11 cellular contexts compared by ENCODE assay signal in the genomic region with DNA sequence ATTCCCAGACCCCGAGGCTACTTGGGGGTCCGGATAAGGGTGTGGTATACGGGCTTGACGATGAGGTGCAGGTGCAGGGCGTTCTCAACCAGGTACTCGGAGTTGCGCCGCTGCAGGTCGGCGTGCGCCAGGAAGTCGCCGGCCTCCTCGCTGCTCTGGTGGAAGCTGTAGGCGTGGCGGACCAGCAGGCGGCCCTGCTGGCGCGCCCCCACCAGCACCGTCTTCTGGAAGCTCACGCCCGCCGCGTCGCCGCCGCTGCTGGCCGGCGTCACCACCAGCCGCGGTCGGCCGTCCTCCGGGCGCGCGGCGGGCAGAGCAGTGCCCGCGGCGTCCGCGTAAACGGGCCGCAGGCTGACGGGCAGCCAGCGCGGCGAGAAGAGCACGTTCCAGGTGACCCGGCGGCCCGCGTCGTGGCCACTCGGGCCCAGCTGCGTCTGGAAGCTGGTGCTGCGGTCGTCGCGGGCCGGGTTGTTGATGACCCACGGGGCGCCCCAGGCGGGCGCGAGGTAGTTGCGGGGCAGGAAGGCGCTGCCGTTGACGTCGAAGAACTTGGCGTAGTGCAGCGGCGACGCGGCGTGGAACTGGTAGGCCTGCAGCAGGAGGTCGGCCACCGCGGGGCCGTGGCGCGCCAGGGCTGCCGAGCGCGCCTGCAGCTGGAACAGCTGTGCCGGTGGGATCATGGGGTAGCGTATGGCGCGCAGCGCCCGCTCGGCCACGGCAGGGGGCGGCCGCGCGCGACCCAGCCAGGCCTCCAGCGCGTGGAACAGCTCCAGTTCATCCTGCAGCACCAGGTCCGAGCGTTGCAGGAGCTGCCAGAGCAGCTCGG. TPM values are rescaled to one million over a fixed set of nuclear protein-coding genes. Genes with fewer than 3 reads are reported as not detected.
DNase-seq lines count a peak whose midpoint lies in the region; ATAC-seq, FAIRE-seq and TF ChIP-seq lines count a peak whose summit lies in the region.
"Had no signal": no experiment of that assay in that cellular context is flagged by ENCODE, and none has a peak within 500 bp of the region (broad histone marks: within the 10 kb centered on the region; RNA-seq: fewer than 3 reads in every experiment).

No MANE protein-coding gene starts in this region.

- H3K36me3 ChIP-seq in CD8-positive, alpha-beta T cell (ENCODE audit: insufficient read depth, low read length) = no peaks in the 10 kb centered on the region
- H3K36me3 ChIP-seq in NT2/D1 (ENCODE audit: insufficient read depth, insufficient read length, low read length) (no peaks in the 10 kb centered on the region), pancreas (no peaks in the 10 kb centered on the region)
- H3K36me3 ChIP-seq: left lung had no signal

- in situ Hi-C loops in GM13977 (cut with MboI; ENCODE audit: low pct_unique_long_range_greater_than_20kb, low sequenced_read_pairs, unreplicated experiment) = loop anchor here (10.0 kb wide), 1 partner anchor 52 kb away; no protein-coding TSS in a partner anchor

- peaks cover 7% of the 10 kb centered on the region for H3K4me1 ChIP-seq in CD8-positive, alpha-beta T cell (ENCODE audit: insufficient read depth, low read length)
- peaks cover 27% of the 10 kb centered on the region for H3K4me1 ChIP-seq in NT2/D1 (ENCODE audit: insufficient read depth, insufficient read length)
- H3K4me1 ChIP-seq in pancreas = peaks cover 0 to 3% (median 0%) of the 10 kb centered on the region in 3 donors

- no peak for FAIRE-seq in pancreas (lab: Jason Lieb, UNC)
- no peak for FAIRE-seq in HTR-8/SVneo (lab: Jason Lieb, UNC)

- H3K27me3 Mint-ChIP-seq in CD8-positive, alpha-beta T cell (ENCODE audit: low read depth) = peaks cover 52% of the 10 kb centered on the region
- H3K27me3 Mint-ChIP-seq in glutamatergic neuron (ENCODE audit: unreplicated experiment) = peaks cover 34% of the 10 kb centered on the region

- H3K9me3 Mint-ChIP-seq in CD8-positive, alpha-beta T cell = no peaks in the 10 kb centered on the region
- peaks cover 36% of the 10 kb centered on the region for H3K9me3 Mint-ChIP-seq in glutamatergic neuron (ENCODE audit: unreplicated experiment)
- H3K9me3 Mint-ChIP-seq: stimulated activated naive B cell treated with anti-CD40 and anti-IgM and Interleukin-4, amounts not matched to agents 10 μg/mL and 1 μg/mL and 100 μg/mL, for 72 hours had no signal

- 2 to 4% methylated on average over 97 to 105 of the region's 105 CpGs for WGBS in pancreas, 2 donors

- peaks cover 13% of the 10 kb centered on the region for H3K27me3 ChIP-seq in CD8-positive, alpha-beta T cell (ENCODE audit: insufficient read depth, low read length)
- peaks cover 69% of the 10 kb centered on the region for H3K27me3 ChIP-seq in NT2/D1 (ENCODE audit: insufficient read depth, insufficient read length)
- peaks cover 0 to 35% (median 7%) of the 10 kb centered on the region in 4 donors for H3K27me3 ChIP-seq in pancreas

- peak; percentile 40 for ATAC-seq in CD8-positive, alpha-beta T cell
- ATAC-seq in pancreas (peak in 3 of 4 donors; percentile 15 to 48 (median 23)), HG03571 (IDR thresholded peaks at IDR 0.05; ENCODE audit: unreplicated experiment) (no peak)
- ATAC-seq: left lung; stimulated activated naive B cell treated with anti-CD40 and anti-IgM and Interleukin-4, amounts not matched to agents 10 μg/mL and 1 μg/mL and 100 μg/mL, for 72 hours had no signal

- intact Hi-C loops in CD8-positive, alpha-beta T cell (cut with DNase I, micrococcal nuclease) = no loop called here
- intact Hi-C loops in pancreas (cut with DNase I) = no loop called here

- H3K9me3 ChIP-seq in CD8-positive, alpha-beta T cell (ENCODE audit: low read length) = no peaks in the 10 kb centered on the region
- H3K9me3 ChIP-seq in NT2/D1 (ENCODE audit: insufficient read depth, low read length) (peaks cover 4% of the 10 kb centered on the region; the same call in 1 of the 2 replicates), pancreas (no peaks in the 10 kb centered on the region)
- H3K9me3 ChIP-seq: left lung had no signal

- H3K27ac Mint-ChIP-seq in CD8-positive, alpha-beta T cell = no peak overlapping the region
- H3K27ac Mint-ChIP-seq in glutamatergic neuron (ENCODE audit: unreplicated experiment) = no peak overlapping the region
- H3K27ac Mint-ChIP-seq: stimulated activated naive B cell treated with anti-CD40 and anti-IgM and Interleukin-4, amounts not matched to agents 10 μg/mL and 1 μg/mL and 100 μg/mL, for 72 hours had no signal

- H3K27ac ChIP-seq in CD8-positive, alpha-beta T cell (ENCODE audit: low read depth, low read length) = no peak overlapping the region
- no peak overlapping the region for H3K27ac ChIP-seq in pancreas
- H3K27ac ChIP-seq: left lung had no signal

- CTCF ChIA-PET in CD8-positive, alpha-beta T cell (lab: Charles Lee) = interaction anchor here (0.9 to 3.8 kb wide), 3 partner anchors 11 to 157 kb away, joined by 3 to 16 read pairs (median 5); partner anchors contain the start of gene GPR142

- no peak overlapping the region for H3K4me3 ChIP-seq in CD8-positive, alpha-beta T cell (ENCODE audit: low read depth, low read length)
- peak overlapping the region; percentile 43 for H3K4me3 ChIP-seq in NT2/D1 (ENCODE audit: insufficient read length, low read depth)
- peak overlapping the region in 1 of 4 donors; percentile 28 for H3K4me3 ChIP-seq in pancreas
- H3K4me3 ChIP-seq: left lung had no signal

- POLR2A ChIA-PET in CD8-positive, alpha-beta T cell (lab: Charles Lee) = no interaction called here

- DNase-seq in CD8-positive, alpha-beta T cell = no peak
- DNase-seq in NT2/D1 (ENCODE audit: low read depth, low spot score) (no peak), glutamatergic neuron (peak; percentile 30), pancreas (peak in 1 of 6 donors; percentile 72), epidermal melanocyte (ENCODE audit: insufficient read length, low spot score) (no peak), GM13977 (ENCODE audit: low spot score) (no peak), HTR-8/SVneo (ENCODE audit: insufficient read length, low spot score) (no peak)
- DNase-seq: IMR-90; left lung; stimulated activated naive B cell treated with anti-CD40 and anti-IgM and Interleukin-4, amounts not matched to agents 10 μg/mL and 1 μg/mL and 100 μg/mL, for 72 hours had no signal

- no peaks in the 10 kb centered on the region for H3K36me3 Mint-ChIP-seq in CD8-positive, alpha-beta T cell
- peaks cover 5% of the 10 kb centered on the region for H3K36me3 Mint-ChIP-seq in glutamatergic neuron (ENCODE audit: unreplicated experiment)
- H3K36me3 Mint-ChIP-seq: stimulated activated naive B cell treated with anti-CD40 and anti-IgM and Interleukin-4, amounts not matched to agents 10 μg/mL and 1 μg/mL and 100 μg/mL, for 72 hours had no signal

- H3K4me1 Mint-ChIP-seq in CD8-positive, alpha-beta T cell (ENCODE audit: low read depth) = peaks cover 10% of the 10 kb centered on the region
- H3K4me1 Mint-ChIP-seq in glutamatergic neuron (ENCODE audit: low read depth, unreplicated experiment) = peaks cover 16% of the 10 kb centered on the region

- no peak for TF ChIP-seq CTCF in CD8-positive, alpha-beta T cell (IDR thresholded peaks at IDR 0.05)
- TF ChIP-seq CTCF in glutamatergic neuron (IDR thresholded peaks at IDR 0.05; ENCODE audit: partially characterized antibody, unreplicated experiment) = peak; percentile 8
- TF ChIP-seq CTCF in pancreas (IDR thresholded peaks at IDR 0.05) = no peak
- no peak for TF ChIP-seq CTCF in GM13977 (IDR thresholded peaks at IDR 0.05; ENCODE audit: extremely low read depth, insufficient read depth, missing control alignments)

- no peak overlapping the region for H3K4me3 Mint-ChIP-seq in CD8-positive, alpha-beta T cell
- H3K4me3 Mint-ChIP-seq in glutamatergic neuron (ENCODE audit: unreplicated experiment) = no peak overlapping the region

- H3K9ac ChIP-seq in NT2/D1 (ENCODE audit: insufficient read length, low read depth) = peak overlapping the region; percentile 57

RNA-seq across cellular contexts. Expression of gene BTBD17, which starts 4.8 kb away (rescaled TPM):
- not detected for total RNA-seq in CD8-positive, alpha-beta T cell
- 310 TPM for total RNA-seq in glutamatergic neuron (ENCODE audit: unreplicated experiment)
- total RNA-seq in pancreas = under 1 TPM; 0.08 to 0.22 (median 0.15) TPM
- 1 to 10 TPM in 1 of 2 donors, under 1 TPM in 1; 0.19 to 1.7 TPM for polyA plus RNA-seq in pancreas
- total RNA-seq: IMR-90, left lung had no signal
- polyA plus RNA-seq: IMR-90 had no signal

RNA-seq across cellular contexts. Expression of gene GPR142, which starts 10.5 kb away (rescaled TPM):
- total RNA-seq in CD8-positive, alpha-beta T cell = not detected
- total RNA-seq in glutamatergic neuron (ENCODE audit: unreplicated experiment) (20.7 TPM), pancreas (under 1 TPM; 0.22 to 0.86 (median 0.43) TPM)
- 1 to 10 TPM in 1 of 2 donors, under 1 TPM in 1; 0.61 to 2.8 TPM for polyA plus RNA-seq in pancreas
- total RNA-seq: IMR-90, left lung had no signal
- polyA plus RNA-seq: IMR-90 had no signal

RNA-seq across cellular contexts. Expression of gene KIF19, which starts 30.8 kb away (rescaled TPM):
- total RNA-seq in CD8-positive, alpha-beta T cell = under 1 TPM; 0.64 to 0.98 TPM
- total RNA-seq in glutamatergic neuron (ENCODE audit: unreplicated experiment) (80.8 TPM), pancreas (1 to 10 TPM in 1 of 6 donors, under 1 TPM in 5; 0.22 to 1.0 (median 0.49) TPM)
- polyA plus RNA-seq in pancreas = 10 to 100 TPM in 1 of 2 donors, 1 to 10 TPM in 1; 5.7 to 13.5 TPM
- total RNA-seq: IMR-90 had no signal
- polyA plus RNA-seq: IMR-90 had no signal

Comparison
In these comparisons a context has a peak if more than half of its experiments do, and no peak if none do; other contexts are left out.
1. RNA of gene BTBD17, which starts 4.8 kb away (total RNA-seq): 310 TPM in glutamatergic neuron (single experiment); 0.08 to 0.22 TPM in pancreas and not detected in CD8-positive, alpha-beta T cell; every median in the first group is over 100 times any median in the second.
2. RNA of gene GPR142, which starts 10.5 kb away (total RNA-seq): 20.7 TPM in glutamatergic neuron (single experiment); 0.22 to 0.86 TPM in pancreas and not detected in CD8-positive, alpha-beta T cell; every median in the first group is over 10 times any median in the second.
3. RNA of gene KIF19, which starts 30.8 kb away (total RNA-seq): 80.8 TPM in glutamatergic neuron (single experiment); 0.64 to 0.98 TPM in CD8-positive, alpha-beta T cell and 0.22 to 1.0 TPM in pancreas; every median in the first group is over 10 times any median in the second.